Comparison of ENCODE assay signal across 8 cellular contexts in the genomic region with DNA sequence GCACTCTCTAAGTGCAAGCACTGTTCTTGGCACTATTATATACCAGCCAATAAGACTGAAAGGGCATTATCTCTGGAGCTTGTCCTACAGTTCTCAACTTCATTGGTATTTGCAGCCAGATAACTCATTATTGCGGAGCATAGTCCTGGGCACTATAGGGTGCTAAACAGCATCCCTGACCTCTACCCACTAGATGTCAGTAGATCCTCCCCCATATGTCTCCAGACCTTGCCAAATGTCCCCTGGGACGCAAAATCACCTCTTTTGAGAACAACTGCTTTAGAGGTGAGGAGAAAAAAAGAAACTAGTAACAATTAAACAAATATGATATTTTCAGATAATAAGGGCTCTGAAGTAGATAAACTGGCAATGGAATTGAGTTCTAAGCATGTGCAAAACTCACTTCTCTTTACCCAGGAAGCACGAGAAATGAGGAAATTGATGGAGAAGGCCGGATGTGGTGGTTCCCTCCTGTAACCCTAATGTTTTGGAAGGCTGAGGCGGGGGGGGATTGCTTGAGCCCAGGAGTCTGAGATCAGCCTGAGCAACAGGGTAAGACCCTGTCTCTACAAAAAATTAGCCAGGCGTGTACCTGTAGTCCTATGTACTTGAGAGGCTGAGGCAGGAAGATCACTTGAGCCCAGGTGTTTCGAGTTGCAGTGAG.
A peak's percentile ranks its signal among the peaks of the same experiment; 100 is the strongest.
DNase-seq lines count a peak whose midpoint lies in the region; ATAC-seq and TF ChIP-seq lines count a peak whose summit lies in the region.

No MANE protein-coding gene starts in this region.

- DNase-seq in AG10803 (ENCODE audit: low read depth) = no peak
- peak; percentile 53 for DNase-seq in SK-N-DZ (ENCODE audit: low spot score)
- DNase-seq in iPS-NIHi7 (ENCODE audit: extremely low spot score) = peak; percentile 27
- no peak for DNase-seq in HPDE6-E6E7 (ENCODE audit: extremely low spot score)
- DNase-seq in ecto neural progenitor cell (ENCODE audit: low spot score) = no peak

- H3K27ac ChIP-seq in gastroesophageal sphincter = no peak overlapping the region

- no peak for TF ChIP-seq POLR2A in gastroesophageal sphincter (IDR thresholded peaks at IDR 0.05)

- 67 to 72% methylated on average over 3 to 7 of the region's 7 CpGs for WGBS in gastroesophageal sphincter (ENCODE audit: low coverage in 1 of 2), 2 donors

- H3K27me3 ChIP-seq in gastroesophageal sphincter = no peaks in the 10 kb centered on the region

- peak; percentile 19 for TF ChIP-seq CTCF in AG10803 (conservative IDR thresholded peaks at IDR 0.05; ENCODE audit: low read length)
- TF ChIP-seq CTCF in gastroesophageal sphincter (IDR thresholded peaks at IDR 0.05) = peak in 1 of 4 experiments; percentile 19

- TF ChIP-seq EP300 in gastroesophageal sphincter (IDR thresholded peaks at IDR 0.05) = no peak

- peak; percentile 47 for ATAC-seq in GM18858 (IDR thresholded peaks at IDR 0.05; ENCODE audit: unreplicated experiment)
- ATAC-seq in HG03095 (IDR thresholded peaks at IDR 0.05; ENCODE audit: unreplicated experiment) = peak; percentile 44
- no peak for ATAC-seq in gastroesophageal sphincter

- H3K4me1 ChIP-seq in gastroesophageal sphincter = peaks cover 0 to 23% (median 3%) of the 10 kb centered on the region in 3 donors

- H3K36me3 ChIP-seq in gastroesophageal sphincter = no peaks in the 10 kb centered on the region

- no peaks in the 10 kb centered on the region for H3K9me3 ChIP-seq in gastroesophageal sphincter

- no peak overlapping the region for H3K4me3 ChIP-seq in AG10803 (ENCODE audit: low read length)
- H3K4me3 ChIP-seq in gastroesophageal sphincter = no peak overlapping the region

Comparison
In these comparisons a context has a peak if more than half of its experiments do, and no peak if none do; other contexts are left out.
1. DNase-seq: peak in SK-N-DZ (single experiment) and iPS-NIHi7 (single experiment); none in AG10803 (single experiment), HPDE6-E6E7 (single experiment) and ecto neural progenitor cell (single experiment).